Comparison of ENCODE assay signal across 13 cellular contexts in the genomic region with DNA sequence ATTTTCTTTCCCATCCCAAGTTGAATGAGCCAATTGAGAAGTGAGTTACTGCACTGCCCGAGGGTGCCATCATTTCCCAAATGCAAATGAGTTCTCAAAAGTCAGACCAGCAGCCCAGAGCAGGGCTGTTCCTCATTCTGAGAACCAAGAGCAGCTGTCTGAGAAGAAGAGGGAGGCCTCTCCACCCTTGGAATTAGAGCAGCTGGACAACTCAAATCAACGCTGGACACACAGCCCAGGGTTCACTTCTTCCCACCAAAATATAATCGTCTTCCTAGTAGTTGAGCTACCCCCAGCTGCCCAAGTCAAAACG. TPM values are rescaled to one million over a fixed set of nuclear protein-coding genes. Genes with fewer than 3 reads are reported as not detected.
A peak's percentile ranks its signal among the peaks of the same experiment; 100 is the strongest.
DNase-seq lines count a peak whose midpoint lies in the region; ATAC-seq lines count a peak whose summit lies in the region.
"Had no signal": no experiment of that assay in that cellular context is flagged by ENCODE, and none has a peak within 500 bp of the region (broad histone marks: within the 10 kb centered on the region; RNA-seq: fewer than 3 reads in every experiment).

No MANE protein-coding gene starts in this region.

- H3K9me3 Mint-ChIP-seq in stimulated activated naive B cell treated with anti-CD40 and anti-IgM and Interleukin-4, amounts not matched to agents 10 μg/mL and 1 μg/mL and 100 μg/mL, for 72 hours = no peaks in the 10 kb centered on the region
- H3K9me3 Mint-ChIP-seq: WTC11 had no signal

- no peak overlapping the region for H3K4me3 Mint-ChIP-seq in stimulated activated naive B cell treated with anti-CD40 and anti-IgM and Interleukin-4, amounts not matched to agents 10 μg/mL and 1 μg/mL and 100 μg/mL, for 72 hours
- H3K4me3 Mint-ChIP-seq: WTC11 had no signal

- DNase-seq in DMS 273 (lab: John Stamatoyannopoulos, UW; ENCODE audit: unreplicated experiment) (peak; percentile 53), DMS 273 treated with DMSO at 0.1 percent for 48 hours (lab: John Stamatoyannopoulos, UW) (no peak), RPMI7951 (ENCODE audit: low read depth) (peak; percentile 28), germinal center (ENCODE audit: low spot score) (peak; percentile 44), D341Med (ENCODE audit: low spot score) (no peak), NCI-H510A treated with DMSO at 0.1 percent for 48 hours (lab: John Stamatoyannopoulos, UW) (no peak)
- no peak for DNase-seq in stimulated activated naive B cell treated with anti-CD40 and anti-IgM and Interleukin-4, amounts not matched to agents 10 μg/mL and 1 μg/mL and 100 μg/mL, for 72 hours
- DNase-seq: DND-41; NCI-H1694 treated with DMSO at 0.1 percent for 48 hours; stimulated activated naive CD4-positive, alpha-beta T cell had no signal

- H3K27me3 Mint-ChIP-seq in stimulated activated naive B cell treated with anti-CD40 and anti-IgM and Interleukin-4, amounts not matched to agents 10 μg/mL and 1 μg/mL and 100 μg/mL, for 72 hours = no peaks in the 10 kb centered on the region

- peaks cover 48 to 60% of the 10 kb centered on the region in 2 donors for H3K4me1 Mint-ChIP-seq in stimulated activated naive B cell treated with anti-CD40 and anti-IgM and Interleukin-4, amounts not matched to agents 10 μg/mL and 1 μg/mL and 100 μg/mL, for 72 hours

- ATAC-seq in stimulated activated naive B cell treated with anti-CD40 and anti-IgM and Interleukin-4, amounts not matched to agents 10 μg/mL and 1 μg/mL and 100 μg/mL, for 72 hours (replicated peaks) = peak in 1 of 2 donors; percentile 31
- ATAC-seq in HG03342 (IDR thresholded peaks at IDR 0.05; ENCODE audit: unreplicated experiment) = no peak
- ATAC-seq: esophagus mucosa, WTC11 had no signal

- H3K36me3 Mint-ChIP-seq in stimulated activated naive B cell treated with anti-CD40 and anti-IgM and Interleukin-4, amounts not matched to agents 10 μg/mL and 1 μg/mL and 100 μg/mL, for 72 hours = no peaks in the 10 kb centered on the region
- H3K36me3 Mint-ChIP-seq: WTC11 had no signal

- peak overlapping the region; percentile 57 for H3K27ac Mint-ChIP-seq in stimulated activated naive B cell treated with anti-CD40 and anti-IgM and Interleukin-4, amounts not matched to agents 10 μg/mL and 1 μg/mL and 100 μg/mL, for 72 hours
- H3K27ac Mint-ChIP-seq: WTC11 had no signal

RNA-seq across cellular contexts. Expression of a gene that starts 4.6 kb away (rescaled TPM):
- 1.2 and 1.3 TPM in 2 replicates for total RNA-seq in RPMI7951 (2014; rRNA removed; shearing (Covaris generic))

Comparison
In these comparisons a context has a peak if more than half of its experiments do, and no peak if none do; other contexts are left out.
1. DNase-seq: peak in DMS 273 (single experiment), RPMI7951 (single experiment) and germinal center (single experiment); none in DMS 273 treated with DMSO at 0.1 percent for 48 hours (single experiment), stimulated activated naive B cell treated with anti-CD40 and anti-IgM and Interleukin-4, amounts not matched to agents 10 μg/mL and 1 μg/mL and 100 μg/mL, for 72 hours (single experiment), D341Med (single experiment) and NCI-H510A treated with DMSO at 0.1 percent for 48 hours (single experiment).